Comparison of ENCODE assay signal across 38 cellular contexts in genomic region chrX:87798039-87798438, GRCh38.
"Had no signal": no experiment of that assay in that cellular context is flagged by ENCODE, and none has a peak within 500 bp of the region (broad histone marks: within the 10 kb centered on the region; RNA-seq: fewer than 3 reads in every experiment).

No MANE protein-coding gene starts in this region.

- ATAC-seq: activated CD4-positive, CD25-positive, alpha-beta regulatory T cell treated with anti-CD3 and anti-CD28 coated beads, Interleukin-2, amount 50 U/mL, for 24 hours; activated CD8-positive, alpha-beta T cell treated with anti-CD3 and anti-CD28 coated beads for 36 hours; activated naive CD8-positive, alpha-beta T cell treated with anti-CD3 and anti-CD28 coated beads, Interleukin-2, amount 50 U/mL, for 24 hours; foreskin keratinocyte; gastrocnemius medialis; heart right ventricle; T-helper 17 cell had no signal

- H3K27me3 Mint-ChIP-seq: activated B cell treated with CpG ODN at 0.5 μM for 24 hours; activated CD8-positive, alpha-beta T cell treated with anti-CD3 and anti-CD28 coated beads for 36 hours; activated naive CD4-positive, alpha-beta T cell treated with anti-CD3 and anti-CD28 coated beads, Interleukin-2, amount 50 U/mL, for 24 hours; activated naive CD8-positive, alpha-beta T cell treated with anti-CD3 and anti-CD28 coated beads for 36 hours; activated naive CD8-positive, alpha-beta T cell treated with anti-CD3 and anti-CD28 coated beads, Interleukin-2, amount 50 U/mL, for 24 hours; brain; dendritic cell treated with granulocyte-macrophage colony-stimulating factor and Interleukin-4, amounts not matched to agents 40 ng/mL and 50 ng/mL, for 4 days; T-helper 17 cell had no signal

- H3K27ac ChIP-seq: adrenal gland, breast epithelium, cardiac muscle cell, coronary artery, dorsolateral prefrontal cortex, esophagus muscularis mucosa, foreskin keratinocyte, gastrocnemius medialis, heart right ventricle, WERI-Rb-1 had no signal

- H3K9me3 ChIP-seq: adrenal gland, breast epithelium, esophagus muscularis mucosa, gastrocnemius medialis had no signal

- H3K36me3 ChIP-seq: adrenal gland, breast epithelium, cardiac muscle cell, esophagus muscularis mucosa, gastrocnemius medialis, heart right ventricle, WERI-Rb-1 had no signal

- H3K4me3 ChIP-seq: adrenal gland, breast epithelium, cardiac muscle cell, coronary artery, dorsolateral prefrontal cortex, esophagus muscularis mucosa, gastrocnemius medialis, heart right ventricle had no signal

- DNase-seq: activated B cell treated with CpG ODN at 0.5 μM for 24 hours; activated CD4-positive, alpha-beta T cell treated with anti-CD3 and anti-CD28 coated beads for 48 hours; activated CD4-positive, alpha-beta T cell treated with anti-CD3 and anti-CD28 coated beads, Interleukin-2, amount 50 U/mL, for 1 hour; activated CD4-positive, alpha-beta T cell treated with anti-CD3 and anti-CD28 coated beads, Interleukin-2, amount 50 U/mL, for 48 hours; activated CD8-positive, alpha-beta memory T cell treated with anti-CD3 and anti-CD28 coated beads for 24 hours; activated CD8-positive, alpha-beta T cell treated with anti-CD3 and anti-CD28 coated beads for 36 hours; activated effector memory CD4-positive, alpha-beta T cell treated with anti-CD3 and anti-CD28 coated beads, Interleukin-2, amount 50 U/mL, for 16 hours; activated naive CD4-positive, alpha-beta T cell treated with anti-CD3 and anti-CD28 coated beads for 36 hours; activated naive CD8-positive, alpha-beta T cell treated with anti-CD3 and anti-CD28 coated beads for 36 hours; activated naive CD8-positive, alpha-beta T cell treated with anti-CD3 and anti-CD28 coated beads, Interleukin-2, amount 50 U/mL, for 24 hours; activated T-cell treated with anti-CD3 and anti-CD28 coated beads, Interleukin-2, amount 50 U/mL, for 1 hour; activated T-cell treated with anti-CD3 and anti-CD28 coated beads, Interleukin-2, amount 50 U/mL, for 48 hours; adrenal gland; amygdala; aorta; central memory CD4-positive, alpha-beta T cell; cerebellar nuclear complex; dorsolateral prefrontal cortex; effector memory CD4-positive, alpha-beta T cell; erythroblast; foreskin keratinocyte; gastrocnemius medialis; heart right ventricle; T-helper 1 cell; T-helper 17 cell; T1000; WERI-Rb-1 had no signal

- H3K27ac Mint-ChIP-seq: activated B cell treated with CpG ODN at 0.5 μM for 24 hours; activated CD8-positive, alpha-beta T cell treated with anti-CD3 and anti-CD28 coated beads for 36 hours; activated naive CD4-positive, alpha-beta T cell treated with anti-CD3 and anti-CD28 coated beads for 36 hours; activated naive CD4-positive, alpha-beta T cell treated with anti-CD3 and anti-CD28 coated beads, Interleukin-2, amount 50 U/mL, for 24 hours; activated naive CD8-positive, alpha-beta T cell treated with anti-CD3 and anti-CD28 coated beads for 36 hours; activated naive CD8-positive, alpha-beta T cell treated with anti-CD3 and anti-CD28 coated beads, Interleukin-2, amount 50 U/mL, for 24 hours; activated T-helper 1 cell treated with anti-CD3 and anti-CD28 coated beads, Interleukin-12 subunit alpha, Interleukin-12 subunit beta, Interleukin-2, Interleukin-4 antibody, amounts not matched to agents 30 ng/mL and 10 ng/mL and 1 ng/mL, durations not matched to agents 14 hours and 24 hours and 36 hours; activated T-helper 2 cell treated with anti-CD3 and anti-CD28 coated beads, Interferon-gamma antibody, Interleukin-2, Interleukin-4, amounts not matched to agents 10 μg/mL and 5 μg/mL and 100 μg/mL, durations not matched to agents 14 hours and 24 hours and 36 hours; brain; dendritic cell treated with granulocyte-macrophage colony-stimulating factor and Interleukin-4, amounts not matched to agents 40 ng/mL and 50 ng/mL, for 4 days; T-helper 17 cell; T-helper 2 cell treated with Interferon-gamma antibody and Interleukin-4, amounts not matched to agents 5 μg/mL and 100 μg/mL, for 36 hours had no signal

- H3K36me3 Mint-ChIP-seq: activated naive CD4-positive, alpha-beta T cell treated with anti-CD3 and anti-CD28 coated beads, Interleukin-2, amount 50 U/mL, for 24 hours; activated naive CD8-positive, alpha-beta T cell treated with anti-CD3 and anti-CD28 coated beads for 36 hours; brain had no signal

- H3K27me3 ChIP-seq: adrenal gland, cardiac muscle cell, esophagus muscularis mucosa, foreskin keratinocyte, gastrocnemius medialis, heart right ventricle had no signal

- H3K4me3 Mint-ChIP-seq: activated B cell treated with CpG ODN at 0.5 μM for 24 hours; activated CD8-positive, alpha-beta T cell treated with anti-CD3 and anti-CD28 coated beads for 36 hours; activated naive CD4-positive, alpha-beta T cell treated with anti-CD3 and anti-CD28 coated beads for 36 hours; activated naive CD4-positive, alpha-beta T cell treated with anti-CD3 and anti-CD28 coated beads, Interleukin-2, amount 50 U/mL, for 24 hours; activated naive CD8-positive, alpha-beta T cell treated with anti-CD3 and anti-CD28 coated beads for 36 hours; activated naive CD8-positive, alpha-beta T cell treated with anti-CD3 and anti-CD28 coated beads, Interleukin-2, amount 50 U/mL, for 24 hours; activated T-helper 1 cell treated with anti-CD3 and anti-CD28 coated beads, Interleukin-12 subunit alpha, Interleukin-12 subunit beta, Interleukin-2, Interleukin-4 antibody, amounts not matched to agents 30 ng/mL and 10 ng/mL and 1 ng/mL, durations not matched to agents 14 hours and 24 hours and 36 hours; brain; dendritic cell treated with granulocyte-macrophage colony-stimulating factor and Interleukin-4, amounts not matched to agents 40 ng/mL and 50 ng/mL, for 4 days; T-helper 17 cell; T-helper 2 cell treated with Interferon-gamma antibody and Interleukin-4, amounts not matched to agents 5 μg/mL and 100 μg/mL, for 36 hours had no signal

- H3K4me1 Mint-ChIP-seq: activated B cell treated with CpG ODN at 0.5 μM for 24 hours; activated naive CD4-positive, alpha-beta T cell treated with anti-CD3 and anti-CD28 coated beads, Interleukin-2, amount 50 U/mL, for 24 hours; activated naive CD8-positive, alpha-beta T cell treated with anti-CD3 and anti-CD28 coated beads for 36 hours; activated naive CD8-positive, alpha-beta T cell treated with anti-CD3 and anti-CD28 coated beads, Interleukin-2, amount 50 U/mL, for 24 hours; T-helper 17 cell had no signal

- H3K9me3 Mint-ChIP-seq: activated B cell treated with CpG ODN at 0.5 μM for 24 hours; activated CD8-positive, alpha-beta T cell treated with anti-CD3 and anti-CD28 coated beads for 36 hours; activated naive CD4-positive, alpha-beta T cell treated with anti-CD3 and anti-CD28 coated beads for 36 hours; activated naive CD4-positive, alpha-beta T cell treated with anti-CD3 and anti-CD28 coated beads, Interleukin-2, amount 50 U/mL, for 24 hours; activated naive CD8-positive, alpha-beta T cell treated with anti-CD3 and anti-CD28 coated beads for 36 hours; T-helper 2 cell treated with Interferon-gamma antibody and Interleukin-4, amounts not matched to agents 5 μg/mL and 100 μg/mL, for 36 hours had no signal

- H3K4me1 ChIP-seq: adrenal gland, breast epithelium, esophagus muscularis mucosa, foreskin keratinocyte, gastrocnemius medialis, heart right ventricle had no signal
